8 cellular contexts compared by ENCODE assay signal in genomic region chr3:35639251-35640185, GRCh38. TPM values are rescaled to one million over a fixed set of nuclear protein-coding genes. Genes with fewer than 3 reads are reported as not detected.
DNase-seq lines count a peak whose midpoint lies in the region; TF ChIP-seq lines count a peak whose summit lies in the region.

ARPP21 (plus strand) TSS chr3:35639525; CDS start chr3:35681752, 42,227 bp downstream.

- TF ChIP-seq RAD21 in liver (IDR thresholded peaks at IDR 0.05), result no peak

- H3K4me3 Mint-ChIP-seq in activated T-cell treated with anti-CD3 and anti-CD28 coated beads, Interleukin-2, amount 50 U/mL, for 24 hours, result peak within 1 kb of the TSS; percentile 48

- H3K4me1 Mint-ChIP-seq in activated T-cell treated with anti-CD3 and anti-CD28 coated beads, Interleukin-2, amount 50 U/mL, for 24 hours (ENCODE audit: low read depth), result peaks cover 9% of the 10 kb centered on the region

- peaks cover 45% of the 10 kb centered on the region for H3K27me3 Mint-ChIP-seq in activated T-cell treated with anti-CD3 and anti-CD28 coated beads, Interleukin-2, amount 50 U/mL, for 24 hours

- H3K9ac ChIP-seq in liver (ENCODE audit: low read depth in 1 of 2, low read length in 2 of 2), result peak within 1 kb of the TSS in 1 of 2 donors; percentile 20

- peak within 1 kb of the TSS; percentile 53 to 89 (median 65) for H3K4me3 ChIP-seq in liver (ENCODE audit: low read depth in 1 of 3, low read length in 3 of 3)

- H3K27me3 ChIP-seq in liver (ENCODE audit: control insufficient read depth in 4 of 4, insufficient read depth in 4 of 4, low read length in 3 of 4), result peaks cover 0 to 2% (median under 1%) of the 10 kb centered on the region in 4 donors

- H3K4me1 ChIP-seq in liver (ENCODE audit: control insufficient read depth in 4 of 4, insufficient read depth in 4 of 4, low read length in 3 of 4), result peaks cover 0 to 25% (median 6%) of the 10 kb centered on the region in 4 donors

- H3K36me3 Mint-ChIP-seq in activated T-cell treated with anti-CD3 and anti-CD28 coated beads, Interleukin-2, amount 50 U/mL, for 24 hours (ENCODE audit: low read depth), result no peaks in the 10 kb centered on the region

- no peaks in the 10 kb centered on the region for H3K9me3 ChIP-seq in liver (ENCODE audit: control insufficient read depth in 4 of 4, low read length in 3 of 4)

- 2% methylated on average over 83 of the region's 83 CpGs for WGBS in liver

- peak; percentile 30 for DNase-seq in activated T-cell treated with anti-CD3 and anti-CD28 coated beads, Interleukin-2, amount 50 U/mL, for 24 hours
- DNase-seq in activated T-cell treated with anti-CD3 and anti-CD28 coated beads, Interleukin-2, amount 50 U/mL, for 1 hour, result no peak
- DNase-seq in NCI-H446 (lab: John Stamatoyannopoulos, UW) (peak; percentile 26 to 38), EL (no peak), NCI-H187 (lab: John Stamatoyannopoulos, UW) (no peak)

- H3K27ac Mint-ChIP-seq in activated T-cell treated with anti-CD3 and anti-CD28 coated beads, Interleukin-2, amount 50 U/mL, for 24 hours, result no peak within 1 kb of the TSS

- no peaks in the 10 kb centered on the region for H3K9me3 Mint-ChIP-seq in activated T-cell treated with anti-CD3 and anti-CD28 coated beads, Interleukin-2, amount 50 U/mL, for 24 hours

- H3K27ac ChIP-seq in cingulate gyrus (ENCODE audit: low read depth, low read length) (peak within 1 kb of the TSS; percentile 76), liver (ENCODE audit: low read depth in 1 of 2, low read length in 2 of 2) (peak within 1 kb of the TSS; percentile 32 to 62), temporal lobe (ENCODE audit: low read depth, low read length) (peak within 1 kb of the TSS; percentile 72)

- no peak for TF ChIP-seq CTCF in liver (IDR thresholded peaks at IDR 0.05; ENCODE audit: low read depth, low read length, missing input control)

- H3K36me3 ChIP-seq in liver (ENCODE audit: control insufficient read depth in 4 of 4, insufficient read depth in 3 of 4, low read depth in 1 of 4, low read length in 3 of 4), result no peaks in the 10 kb centered on the region

TF ChIP-seq in liver, 16 proteins besides CTCF, POLR2A, EP300 and RAD21:
- TF ChIP-seq YY1 (IDR thresholded peaks at IDR 0.05), result peak; percentile 23
- no peak for TF ChIP-seq HNF4A (conservative IDR thresholded peaks at IDR 0.05)

RNA-seq across cellular contexts. Expression of gene ARPP21, which starts in this region (rescaled TPM):
- total RNA-seq in liver, result 1 to 10 TPM in 1 of 2 donors, under 1 TPM in 1; 0.42 to 1.3 TPM
- polyA plus RNA-seq in liver, result under 1 TPM in 1 of 2 donors, not detected in 1; 0.66 TPM
- 224 TPM for total RNA-seq in temporal lobe

Comparison
In these comparisons a context has a peak if more than half of its experiments do, and no peak if none do; other contexts are left out.
1. RNA of gene ARPP21 (total RNA-seq): 224 TPM in temporal lobe (single experiment); 0.42 to 1.3 TPM in liver; every median in the first group is over 10 times any median in the second.
2. DNase-seq: peak in activated T-cell treated with anti-CD3 and anti-CD28 coated beads, Interleukin-2, amount 50 U/mL, for 24 hours (single experiment) and NCI-H446 (2 of 2); none in activated T-cell treated with anti-CD3 and anti-CD28 coated beads, Interleukin-2, amount 50 U/mL, for 1 hour (single experiment), EL (single experiment) and NCI-H187 (0 of 2).
3. Peak in every context shown above with its lines, with median percentiles within 50 percentile points of each other: H3K27ac ChIP-seq.